In the genomic region with DNA sequence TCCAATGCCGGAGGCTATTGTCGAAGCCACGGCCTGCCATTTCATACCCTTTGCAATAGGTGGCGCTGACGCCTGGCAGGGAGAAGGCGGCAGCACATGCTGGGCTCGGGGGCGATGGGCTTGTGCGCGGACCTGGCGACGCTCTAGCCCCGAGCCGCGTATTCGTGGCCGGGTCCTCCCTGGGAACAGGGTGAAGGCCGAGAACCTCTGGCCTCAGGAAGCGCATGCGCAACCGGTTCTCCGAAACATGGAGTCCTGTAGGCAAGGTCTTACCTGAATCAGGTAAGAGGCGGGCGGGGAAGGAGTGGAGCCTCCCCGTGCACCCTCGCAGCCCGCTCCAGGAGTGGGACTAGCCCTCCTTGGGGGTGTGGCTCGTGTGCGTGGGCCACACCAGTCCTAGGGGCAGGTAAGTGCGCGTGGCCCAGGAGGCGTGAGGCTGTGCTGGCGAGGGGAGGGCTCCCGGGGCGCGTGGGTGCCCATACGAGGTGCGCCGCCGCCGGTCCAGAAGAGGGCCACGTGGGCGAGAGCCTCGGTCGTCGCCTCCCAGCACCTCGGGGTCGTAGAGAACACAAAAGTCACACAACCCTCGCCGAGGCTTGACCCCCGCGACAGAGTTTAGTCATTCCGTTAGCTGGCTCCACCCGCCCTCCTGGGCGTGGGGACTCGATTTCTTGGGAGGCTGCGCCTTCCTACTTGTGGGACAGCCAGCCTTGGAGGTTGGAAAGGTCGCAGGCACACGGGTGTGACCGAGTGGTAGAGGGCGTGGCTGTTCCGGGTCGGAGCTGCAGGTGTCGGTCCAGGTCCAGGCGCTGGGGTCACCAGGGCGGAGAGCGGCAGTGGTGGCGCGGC, we compare ENCODE assay signal across 8 cellular contexts. TPM values are rescaled to one million over a fixed set of nuclear protein-coding genes. Genes with fewer than 3 reads are reported as not detected.
DNase-seq lines count a peak whose midpoint lies in the region; FAIRE-seq and TF ChIP-seq lines count a peak whose summit lies in the region.

No MANE protein-coding gene starts in this region.

- H3K27me3 ChIP-seq in astrocyte (ENCODE audit: insufficient read depth, low read length) (no peaks in the 10 kb centered on the region), iPS-15b (ENCODE audit: control insufficient read depth, insufficient read depth, low read length) (peaks cover 11% of the 10 kb centered on the region), small intestine (ENCODE audit: control insufficient read depth in 2 of 2, insufficient read depth in 2 of 2, low read length in 2 of 2) (no peaks in the 10 kb centered on the region)

- FAIRE-seq in astrocyte (lab: Jason Lieb, UNC) = no peak
- FAIRE-seq in small intestine (lab: Jason Lieb, UNC) = no peak

- no peaks in the 10 kb centered on the region for H3K9me3 Mint-ChIP-seq in astrocyte (ENCODE audit: unreplicated experiment)

- peak overlapping the region; percentile 71 for H2AFZ ChIP-seq in astrocyte (ENCODE audit: low read depth, low read length)

- no peaks in the 10 kb centered on the region for H3K79me2 ChIP-seq in astrocyte (ENCODE audit: insufficient read depth, low read length)

- H3K9me3 ChIP-seq in astrocyte (ENCODE audit: insufficient read depth, low read depth, low read length) = peaks cover 2% of the 10 kb centered on the region
- no peaks in the 10 kb centered on the region for H3K9me3 ChIP-seq in iPS-15b (ENCODE audit: control insufficient read depth, insufficient read depth, low read length)
- H3K9me3 ChIP-seq in small intestine (ENCODE audit: control insufficient read depth, low read depth) = no peaks in the 10 kb centered on the region

- H3K36me3 ChIP-seq in astrocyte (ENCODE audit: insufficient read depth, low read length) (no peaks in the 10 kb centered on the region), iPS-15b (ENCODE audit: control insufficient read depth, insufficient read depth, low read length) (no peaks in the 10 kb centered on the region), small intestine (ENCODE audit: control insufficient read depth in 2 of 2, insufficient read depth in 2 of 2, low read length in 2 of 2) (no peaks in the 10 kb centered on the region)

- H3K4me2 ChIP-seq in astrocyte (ENCODE audit: low read length) = peak overlapping the region; percentile 75

- H3K4me3 Mint-ChIP-seq in astrocyte (ENCODE audit: unreplicated experiment) = peak overlapping the region; percentile 83

- H3K9ac ChIP-seq in astrocyte (ENCODE audit: low read length) (no peak overlapping the region), iPS-15b (ENCODE audit: low read depth, low read length) (peak overlapping the region; percentile 73)

- no peaks in the 10 kb centered on the region for H3K27me3 Mint-ChIP-seq in astrocyte (ENCODE audit: low read depth, unreplicated experiment)

- no peak overlapping the region for H3K27ac ChIP-seq in astrocyte (ENCODE audit: low read depth, low read length)
- peak overlapping the region; percentile 87 for H3K27ac ChIP-seq in small intestine (ENCODE audit: low read depth in 1 of 2, low read length in 1 of 2)

- H3K36me3 Mint-ChIP-seq in astrocyte (ENCODE audit: low read depth, unreplicated experiment) = no peaks in the 10 kb centered on the region

- H3K4me1 Mint-ChIP-seq in astrocyte (ENCODE audit: low read depth, unreplicated experiment) = peaks cover 43% of the 10 kb centered on the region

- peak; percentile 27 for TF ChIP-seq CTCF in astrocyte (IDR thresholded peaks at IDR 0.05; ENCODE audit: insufficient read depth, low read depth, low read length)

- H4K20me1 ChIP-seq in astrocyte (ENCODE audit: insufficient read depth, low read length) = no peaks in the 10 kb centered on the region

- peak; percentile 82 for DNase-seq in GF-D8 (lab: John Stamatoyannopoulos, UW)
- DNase-seq in HuH-7.5 (ENCODE audit: low spot score) = peak; percentile 78
- DNase-seq in T-helper 1 cell = peak; percentile 12 to 53 (median 32)
- no peak for DNase-seq in astrocyte (ENCODE audit: low read depth)
- peak; percentile 91 for DNase-seq in small intestine
- DNase-seq in NCI-H1694 (lab: John Stamatoyannopoulos, UW) = no peak
- no peak for DNase-seq in NCI-H82 (lab: John Stamatoyannopoulos, UW)

- peak overlapping the region; percentile 63 for H3K27ac Mint-ChIP-seq in astrocyte (ENCODE audit: unreplicated experiment)

- H3K4me1 ChIP-seq in astrocyte (ENCODE audit: insufficient read depth, low read length) (peaks cover 34% of the 10 kb centered on the region), iPS-15b (ENCODE audit: control insufficient read depth, insufficient read depth, low read length) (peaks cover 14% of the 10 kb centered on the region), small intestine (ENCODE audit: control insufficient read depth in 2 of 2, insufficient read depth in 1 of 2, low read depth in 1 of 2, low read length in 1 of 2) (no peaks in the 10 kb centered on the region)

- H3K4me3 ChIP-seq in astrocyte (ENCODE audit: insufficient read depth, low read depth, low read length) (peak overlapping the region; percentile 37), iPS-15b (ENCODE audit: low read depth, low read length) (peak overlapping the region; percentile 86), small intestine (ENCODE audit: low read depth in 1 of 2, low read length in 2 of 2) (peak overlapping the region; percentile 38 to 70)

- WGBS in small intestine, 3 donors = 1 to 9% (median 2%) methylated on average over 65 to 69 of the region's 69 CpGs

RNA-seq across cellular contexts. Expression of a gene that starts 5.5 kb away (rescaled TPM):
- total RNA-seq in astrocyte = 170 and 214 TPM in 2 replicates
- 10 to 100 TPM; 15.9 to 25.7 (median 16.5) TPM for polyA plus RNA-seq in small intestine

RNA-seq across cellular contexts. Expression of a gene that starts 45.5 kb away (rescaled TPM):
- 16.4 and 17.3 TPM in 2 replicates for total RNA-seq in astrocyte
- 1 to 10 TPM in 2 of 3 donors, not detected in 1; 3.0 to 6.2 TPM for polyA plus RNA-seq in small intestine

Comparison
In these comparisons a context has a peak if more than half of its experiments do, and no peak if none do; other contexts are left out.
1. DNase-seq: peak in GF-D8 (single experiment), HuH-7.5 (single experiment), T-helper 1 cell (5 of 5) and small intestine (single experiment); none in astrocyte (single experiment), NCI-H1694 (single experiment) and NCI-H82 (single experiment).
2. Peak in every context shown above with its lines, with median percentiles within 50 percentile points of each other: H3K4me3 ChIP-seq.